ENCODE assay signal across 10 cellular contexts in the genomic region with DNA sequence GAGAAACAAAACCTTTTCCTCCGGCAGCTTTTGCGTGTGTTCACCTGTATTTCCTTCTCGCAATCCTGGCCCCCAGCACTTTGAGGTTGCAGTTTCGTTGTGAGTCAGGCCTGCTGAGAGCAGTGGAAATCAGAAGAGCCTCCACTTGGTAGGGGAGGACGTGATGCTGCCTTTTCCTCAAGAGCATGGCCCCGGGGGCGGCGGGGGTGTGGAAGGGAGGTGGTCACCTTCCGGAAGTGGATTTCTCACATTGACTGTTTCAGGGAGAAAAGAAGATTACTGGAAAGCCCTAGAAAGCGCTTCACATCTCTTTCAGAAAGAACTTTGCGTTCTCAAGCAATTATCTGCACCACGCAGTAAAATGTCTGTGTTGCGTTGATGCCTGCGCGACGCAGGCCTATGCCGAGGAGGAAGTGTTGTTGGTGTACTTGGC. TPM values are rescaled to one million over a fixed set of nuclear protein-coding genes. Genes with fewer than 3 reads are reported as not detected.
DNase-seq lines count a peak whose midpoint lies in the region; TF ChIP-seq lines count a peak whose summit lies in the region.
"Had no signal": no experiment of that assay in that cellular context is flagged by ENCODE, and none has a peak within 500 bp of the region (broad histone marks: within the 10 kb centered on the region; RNA-seq: fewer than 3 reads in every experiment).

No MANE protein-coding gene starts in this region.

- H4K20me1 ChIP-seq in OCI-LY3 (ENCODE audit: insufficient read depth, low read length), result no peaks in the 10 kb centered on the region
- no peaks in the 10 kb centered on the region for H4K20me1 ChIP-seq in mammary epithelial cell (ENCODE audit: insufficient read depth, low read length)

- peak overlapping the region; percentile 92 for H3K4me2 ChIP-seq in OCI-LY3 (ENCODE audit: low read length)
- H3K4me2 ChIP-seq in mammary epithelial cell (ENCODE audit: insufficient read depth, low read depth, low read length), result no peak overlapping the region

- H3K9ac ChIP-seq in OCI-LY3 (ENCODE audit: low read length), result peak overlapping the region; percentile 50
- H3K9ac ChIP-seq in mammary epithelial cell (ENCODE audit: insufficient read depth, low read length), result no peak overlapping the region

- H3K36me3 ChIP-seq in OCI-LY3 (replicated peaks; ENCODE audit: low read depth, low read length) (peaks cover 10% of the 10 kb centered on the region), mammary epithelial cell (ENCODE audit: insufficient read depth, low read length) (no peaks in the 10 kb centered on the region)

- H3K27me3 ChIP-seq in OCI-LY3 (ENCODE audit: low read depth, low read length) (peaks cover 41% of the 10 kb centered on the region), mammary epithelial cell (ENCODE audit: insufficient read depth, low read length) (peaks cover 3% of the 10 kb centered on the region)

- H3K9me3 ChIP-seq in OCI-LY3 (ENCODE audit: insufficient read depth, low read length) (no peaks in the 10 kb centered on the region), mammary epithelial cell (replicated peaks; ENCODE audit: insufficient read depth, low read length) (no peaks in the 10 kb centered on the region)

- no peaks in the 10 kb centered on the region for H3K27me3 Mint-ChIP-seq in activated naive CD8-positive, alpha-beta T cell treated with anti-CD3 and anti-CD28 coated beads for 36 hours

- CTCF ChIA-PET in mammary epithelial cell (lab: Charles Lee; ENCODE audit: low non-redundant PET), result no interaction called here

- DNase-seq in NK-92 treated with Interleukin-12 subunit alpha and Interleukin-12 subunit beta, amount 100 ng/mL, for 24 hours (lab: John Stamatoyannopoulos, UW), result peak; percentile 86
- DNase-seq in NK-92 (lab: John Stamatoyannopoulos, UW; ENCODE audit: unreplicated experiment) (no peak), NCI-H128 (lab: John Stamatoyannopoulos, UW; ENCODE audit: unreplicated experiment) (no peak), mammary epithelial cell (no peak), foreskin melanocyte (no peak)
- DNase-seq in activated naive CD8-positive, alpha-beta T cell treated with anti-CD3 and anti-CD28 coated beads for 36 hours, result peak; percentile 89
- DNase-seq in stimulated activated naive CD4-positive, alpha-beta T cell treated with Interleukin-2 at 50 U/mL for 16 hours (lab: John Stamatoyannopoulos, UW), result peak; percentile 93

- peak overlapping the region; percentile 85 for H3K27ac Mint-ChIP-seq in activated naive CD8-positive, alpha-beta T cell treated with anti-CD3 and anti-CD28 coated beads for 36 hours

- H3K4me1 ChIP-seq in OCI-LY3 (ENCODE audit: low read length) (peaks cover 74% of the 10 kb centered on the region), mammary epithelial cell (ENCODE audit: insufficient read depth, low read length) (no peaks in the 10 kb centered on the region)

- H3K4me3 ChIP-seq in OCI-LY3 (ENCODE audit: low read length), result peak overlapping the region; percentile 69
- no peak overlapping the region for H3K4me3 ChIP-seq in mammary epithelial cell (replicated peaks in 1 of 3; ENCODE audit: insufficient read depth in 1 of 3, low read depth in 2 of 3, low read length in 3 of 3)

- 86% methylated on average over 16 of the region's 17 CpGs for WGBS in mammary epithelial cell (ENCODE audit: low coverage, missing lambda C conversion rate)

- no peaks in the 10 kb centered on the region for H3K36me3 Mint-ChIP-seq in activated naive CD8-positive, alpha-beta T cell treated with anti-CD3 and anti-CD28 coated beads for 36 hours

- peak overlapping the region; percentile 63 for H3K4me3 Mint-ChIP-seq in activated naive CD8-positive, alpha-beta T cell treated with anti-CD3 and anti-CD28 coated beads for 36 hours

- in situ Hi-C loops in mammary epithelial cell (cut with MboI; ENCODE audit: low sequenced_read_pairs in 2 of 2), result no loop called here

- no TSS peak for BruUV-seq in mammary epithelial cell (replicated peaks; lab: Mats Ljungman, UMichigan)

- intact Hi-C loops in mammary epithelial cell (cut with micrococcal nuclease), result no loop called here

- TF ChIP-seq CTCF in OCI-LY3 (IDR thresholded peaks at IDR 0.05; ENCODE audit: low read depth, low read length) (no peak), mammary epithelial cell (conservative IDR thresholded peaks at IDR 0.05 in 1 of 2, IDR thresholded peaks at IDR 0.05 in 1 of 2; ENCODE audit: extremely low read depth in 1 of 2, insufficient read depth in 1 of 2, low read depth in 1 of 2, low read length in 2 of 2) (no peak)

- peaks cover 62% of the 10 kb centered on the region for H3K4me1 Mint-ChIP-seq in activated naive CD8-positive, alpha-beta T cell treated with anti-CD3 and anti-CD28 coated beads for 36 hours

- H3K27ac ChIP-seq in OCI-LY3 (ENCODE audit: low read length) (peak overlapping the region; percentile 6; the same call in 1 of the 2 replicates), mammary epithelial cell (ENCODE audit: insufficient read depth, low read depth, low read length) (no peak overlapping the region)
- H3K27ac ChIP-seq: 22Rv1 had no signal

- peak overlapping the region; percentile 32; the same call in 1 of the 2 replicates for H2AFZ ChIP-seq in OCI-LY3 (ENCODE audit: low read depth, low read length)
- H2AFZ ChIP-seq in mammary epithelial cell (ENCODE audit: low read depth, low read length), result no peak overlapping the region

- H3K9me3 Mint-ChIP-seq in activated naive CD8-positive, alpha-beta T cell treated with anti-CD3 and anti-CD28 coated beads for 36 hours, result no peaks in the 10 kb centered on the region

- no peaks in the 10 kb centered on the region for H3K79me2 ChIP-seq in OCI-LY3 (ENCODE audit: low read length)
- H3K79me2 ChIP-seq in mammary epithelial cell (ENCODE audit: insufficient read depth, low read length), result no peaks in the 10 kb centered on the region

- dilution Hi-C loops in mammary epithelial cell (cut with HindIII; ENCODE audit: low sequenced_read_pairs), result no loop called here

RNA-seq across cellular contexts. Expression of a gene that starts 12.2 kb away (rescaled TPM):
- total RNA-seq in activated naive CD8-positive, alpha-beta T cell treated with anti-CD3 and anti-CD28 coated beads for 36 hours, result not detected
- total RNA-seq in mammary epithelial cell, result not detected
- polyA plus RNA-seq in mammary epithelial cell, result not detected
- not detected for polyA minus RNA-seq in mammary epithelial cell
- total RNA-seq: RPMI7951 had no signal

RNA-seq across cellular contexts. Expression of a gene that starts 13.9 kb away (rescaled TPM):
- total RNA-seq in activated naive CD8-positive, alpha-beta T cell treated with anti-CD3 and anti-CD28 coated beads for 36 hours, result not detected
- not detected for total RNA-seq in mammary epithelial cell
- not detected for polyA plus RNA-seq in mammary epithelial cell
- polyA minus RNA-seq in mammary epithelial cell, result not detected

Comparison
In these comparisons a context has a peak if more than half of its experiments do, and no peak if none do; other contexts are left out.
1. DNase-seq: peak in NK-92 treated with Interleukin-12 subunit alpha and Interleukin-12 subunit beta, amount 100 ng/mL, for 24 hours (single experiment), activated naive CD8-positive, alpha-beta T cell treated with anti-CD3 and anti-CD28 coated beads for 36 hours (single experiment) and stimulated activated naive CD4-positive, alpha-beta T cell treated with Interleukin-2 at 50 U/mL for 16 hours (single experiment); none in NK-92 (single experiment), NCI-H128 (single experiment), mammary epithelial cell (single experiment) and foreskin melanocyte (single experiment).